18 cellular contexts compared by ENCODE assay signal in the genomic region with DNA sequence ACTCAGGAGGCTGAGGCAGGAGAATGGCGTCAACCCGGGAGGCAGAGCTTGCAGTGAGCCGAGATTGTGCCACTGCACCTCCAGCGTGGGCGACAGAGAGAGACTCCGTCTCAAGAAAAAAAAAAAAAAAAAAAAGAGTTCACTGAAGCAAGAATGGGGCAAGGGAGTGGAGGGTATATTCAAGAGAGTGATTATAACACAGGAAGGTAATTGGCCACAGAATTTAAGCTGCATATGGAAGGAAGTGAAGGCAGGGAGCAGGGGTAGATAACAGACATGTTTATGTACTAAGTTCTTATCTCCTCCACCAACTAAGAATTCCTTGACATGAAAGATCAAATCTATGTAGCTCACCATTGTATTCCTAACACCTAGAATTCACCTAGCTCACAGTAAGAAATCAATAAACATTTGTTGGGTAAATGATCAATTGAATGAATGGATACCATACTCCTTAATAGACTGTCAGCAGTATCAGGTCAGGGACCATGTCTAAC. TPM values are rescaled to one million over a fixed set of nuclear protein-coding genes. Genes with fewer than 3 reads are reported as not detected.
DNase-seq lines count a peak whose midpoint lies in the region; ATAC-seq, FAIRE-seq and TF ChIP-seq lines count a peak whose summit lies in the region.
"Had no signal": no experiment of that assay in that cellular context is flagged by ENCODE, and none has a peak within 500 bp of the region (broad histone marks: within the 10 kb centered on the region; RNA-seq: fewer than 3 reads in every experiment).

No MANE protein-coding gene starts in this region.

- no peak overlapping the region for H3K4me2 ChIP-seq in K562 (ENCODE audit: insufficient read depth, low read length)

- H3K36me3 ChIP-seq in KOPT-K1 (ENCODE audit: insufficient read depth, low read length) (no peaks in the 10 kb centered on the region), K562 (ENCODE audit: control insufficient read depth, insufficient read depth, low read length) (no peaks in the 10 kb centered on the region)
- H3K36me3 ChIP-seq: BE2C, HAP-1 had no signal

- DNase-seq in GDM1 (lab: John Stamatoyannopoulos, UW) (peak; percentile 11), K562 (ENCODE audit: extremely low read depth in 1 of 4, low spot score in 3 of 4) (no peak), hepatic stellate cell (ENCODE audit: low spot score) (no peak), right cardiac atrium (no peak)
- no peak for DNase-seq in activated naive CD4-positive, alpha-beta T cell treated with Interleukin-2 at 50 U/mL for 16 hours
- DNase-seq in activated effector memory CD4-positive, alpha-beta T cell treated with anti-CD3 and anti-CD28 coated beads, Interleukin-2, amount 50 U/mL, for 16 hours, result no peak
- DNase-seq: BE2C; Caco-2; CD8-positive, alpha-beta T cell; DND-41; HFFc6 had no signal

- no peak for ATAC-seq in K562
- ATAC-seq in right cardiac atrium, result no peak
- ATAC-seq: CD8-positive, alpha-beta T cell had no signal

- no peaks in the 10 kb centered on the region for H3K27me3 ChIP-seq in K562 (ENCODE audit: control insufficient read depth in 2 of 2, insufficient read depth in 2 of 2, low read length in 2 of 2)
- no peaks in the 10 kb centered on the region for H3K27me3 ChIP-seq in right cardiac atrium (ENCODE audit: control insufficient read depth, insufficient read depth)
- H3K27me3 ChIP-seq: BE2C had no signal

- CTCF ChIA-PET in K562 (lab: Yijun Ruan, JAX; ENCODE audit: low intra/inter-chr PET ratio), result no interaction called here

- no TSS peak for BruUV-seq in K562 (replicated peaks; lab: Mats Ljungman, UMichigan)

- H3K9me3 ChIP-seq in KOPT-K1 (ENCODE audit: insufficient read depth, low read length, poor library complexity, severe bottlenecking), result no peaks in the 10 kb centered on the region
- H3K9me3 ChIP-seq in K562 (replicated peaks; ENCODE audit: control insufficient read depth, insufficient read depth, low read depth, low read length), result no peaks in the 10 kb centered on the region
- no peaks in the 10 kb centered on the region for H3K9me3 ChIP-seq in right cardiac atrium (ENCODE audit: control insufficient read depth, low read length)
- H3K9me3 ChIP-seq: BE2C, Caco-2, HAP-1 had no signal

- in situ Hi-C loops in K562 (cut with MboI), result loop anchor here (5.0 kb wide), 1 partner anchor 443 kb away; no protein-coding TSS in a partner anchor

- peak overlapping the region; percentile 96 for H3K27ac ChIP-seq in KOPT-K1 (ENCODE audit: low read depth, low read length, poor library complexity, severe bottlenecking)
- no peak overlapping the region for H3K27ac ChIP-seq in K562 (ENCODE audit: extremely low read depth, low read depth, low read length)
- H3K27ac ChIP-seq in right cardiac atrium (ENCODE audit: low read length), result no peak overlapping the region
- H3K27ac ChIP-seq: C4-2B, HL-60 had no signal

- POLR2A ChIA-PET in K562 (lab: Yijun Ruan, JAX), result interaction anchor here (0.5 to 0.6 kb wide), 2 partner anchors 28 to 54 kb away, joined by 3 to 6 read pairs; no protein-coding TSS in a partner anchor

- no peak for TF ChIP-seq RAD21 in K562 (CRISPR knock-in tag; conservative IDR thresholded peaks at IDR 0.05 in 1 of 2, IDR thresholded peaks at IDR 0.05 in 1 of 2)

- 17% methylated on average over 2 of the region's 6 CpGs for WGBS in K562 (ENCODE audit: insufficient coverage, low coverage, missing lambda C conversion rate)
- WGBS in right cardiac atrium, result 90% methylated on average over 6 of the region's 6 CpGs

- no peak overlapping the region for H3K9ac ChIP-seq in K562 (ENCODE audit: insufficient read depth in 1 of 2, low read depth in 2 of 2, low read length in 2 of 2)

- no peak for FAIRE-seq in K562 (lab: Jason Lieb, UNC)
- FAIRE-seq: A204.1, H1 had no signal

- H3K79me2 ChIP-seq in K562 (ENCODE audit: control insufficient read depth, insufficient read depth, low read length), result no peaks in the 10 kb centered on the region

- H4K20me1 ChIP-seq in K562 (replicated peaks; ENCODE audit: control insufficient read depth, insufficient read depth, low read length), result no peaks in the 10 kb centered on the region

- intact Hi-C loops in K562 (cut with micrococcal nuclease), result no loop called here
- intact Hi-C loops in right cardiac atrium (cut with DNase I), result loop anchor here in 3 of 4 donors (10.0 kb wide), 2 partner anchors 171 to 451 kb away; partner anchors contain the start of genes APLF (in 1 of the 3) and FBXO48 (in 1 of the 3)

- H3K9me1 ChIP-seq in K562 (ENCODE audit: control insufficient read depth, insufficient read depth, low read length), result no peaks in the 10 kb centered on the region

- H3K4me1 ChIP-seq in K562 (replicated peaks in 1 of 2; ENCODE audit: control insufficient read depth in 2 of 2, insufficient read depth in 2 of 2, low read length in 2 of 2), result peaks cover 9 to 75% of the 10 kb centered on the region in 2 experiments; a peak in 4 of 5 replicates
- no peaks in the 10 kb centered on the region for H3K4me1 ChIP-seq in right cardiac atrium (ENCODE audit: control insufficient read depth, insufficient read depth, low read length)
- H3K4me1 ChIP-seq: BE2C had no signal

- H3K4me3 ChIP-seq in K562 (no peak overlapping the region), right cardiac atrium (ENCODE audit: low read length) (no peak overlapping the region)
- H3K4me3 ChIP-seq: HAP-1 had no signal

- TF ChIP-seq CTCF in K562 (IDR thresholded peaks at IDR 0.05 in 2 of 3, conservative IDR thresholded peaks at IDR 0.05 in 1 of 3; ENCODE audit: insufficient read depth in 2 of 3, low read depth in 1 of 3, low read length in 3 of 3), result no peak

- no peak for TF ChIP-seq POLR2A in K562 (conservative IDR thresholded peaks at IDR 0.05)

- H2AFZ ChIP-seq in K562 (ENCODE audit: low read depth, low read length), result no peak overlapping the region; the same call in 1 of the 2 replicates

- TF ChIP-seq EP300 in K562 (IDR thresholded peaks at IDR 0.05; ENCODE audit: low read length), result peak; percentile 51

RNA-seq across cellular contexts. Expression of gene GKN2, which starts 37.3 kb away (rescaled TPM):
- not detected in 2 replicates for total RNA-seq in K562 (2011; cell fraction: chromatin; rRNA removed; ENCODE audit: low replicate concordance)
- not detected in 2 replicates for total RNA-seq in K562 (2011; cell fraction: nucleolus; rRNA removed)
- total RNA-seq in K562 (2011; cell fraction: nucleoplasm; rRNA removed), result not detected in 2 replicates
- total RNA-seq in K562 (2014; rRNA removed), result not detected in 2 replicates
- total RNA-seq in K562 (2014; rRNA removed; fragmentation: Illumina TruSeq; extraction: Trizol), result not detected in 2 replicates
- not detected in 2 replicates for total RNA-seq in K562 (2015; rRNA removed; fragmentation: Illumina TruSeq; extraction: Trizol)
- total RNA-seq in K562 (2021), result not detected in 2 replicates
- not detected in 2 replicates for polyA plus RNA-seq in K562 (2011; rRNA removed)
- not detected in 2 replicates for polyA plus RNA-seq in K562 (2011; cell fraction: cytosol; rRNA removed)
- not detected in 2 replicates for polyA plus RNA-seq in K562 (2011; cell fraction: nucleus; rRNA removed)
- not detected in 2 replicates for polyA plus RNA-seq in K562 (2012)
- not detected in 2 replicates for polyA plus RNA-seq in K562 (2014; fragmentation: Illumina TruSeq; extraction: Trizol)
- not detected for polyA plus RNA-seq in K562 (2014; fragmentation: Nextera tagmentation; extraction: Ambion mirVana)
- polyA plus RNA-seq in K562 (2014; rRNA removed), result not detected in 2 replicates
- polyA minus RNA-seq in K562 (2011; rRNA and poly(A)+ RNA removed), result not detected in 2 replicates
- not detected in 2 replicates for polyA minus RNA-seq in K562 (2011; cell fraction: cytosol; rRNA and poly(A)+ RNA removed)
- polyA minus RNA-seq in K562 (2011; cell fraction: nucleus; rRNA and poly(A)+ RNA removed), result not detected in 2 replicates
- total RNA-seq in right cardiac atrium, result not detected
- polyA plus RNA-seq in right cardiac atrium, result not detected
- total RNA-seq: Caco-2; CD8-positive, alpha-beta T cell; H1; HFFc6 had no signal
- polyA plus RNA-seq: AG04450, H1 had no signal

RNA-seq across cellular contexts. Expression of gene BMP10, which starts 44.2 kb away (rescaled TPM):
- 0.86 and 1.8 TPM in 2 replicates for total RNA-seq in K562 (2011; cell fraction: chromatin; rRNA removed; ENCODE audit: low replicate concordance)
- total RNA-seq in K562 (2011; cell fraction: nucleolus; rRNA removed), result 1.1 and 1.3 TPM in 2 replicates
- 1.6 and 2.1 TPM in 2 replicates for total RNA-seq in K562 (2011; cell fraction: nucleoplasm; rRNA removed)
- total RNA-seq in K562 (2014; rRNA removed), result 0.59 and 0.69 TPM in 2 replicates
- total RNA-seq in K562 (2014; rRNA removed; fragmentation: Illumina TruSeq; extraction: Trizol), result 0.73 and 1.3 TPM in 2 replicates
- 0.43 and 0.45 TPM in 2 replicates for total RNA-seq in K562 (2015; rRNA removed; fragmentation: Illumina TruSeq; extraction: Trizol)
- 0.89 and 0.91 TPM in 2 replicates for total RNA-seq in K562 (2021)
- polyA plus RNA-seq in K562 (2011; rRNA removed), result 0.18 and 0.40 TPM in 2 replicates
- 0.16 and 0.21 TPM in 2 replicates for polyA plus RNA-seq in K562 (2011; cell fraction: cytosol; rRNA removed)
- 0.18 and 0.81 TPM in 2 replicates for polyA plus RNA-seq in K562 (2011; cell fraction: nucleus; rRNA removed)
- polyA plus RNA-seq in K562 (2012), result 0.50 and 0.60 TPM in 2 replicates
- polyA plus RNA-seq in K562 (2014; fragmentation: Illumina TruSeq; extraction: Trizol), result 0.73 and 1.2 TPM in 2 replicates
- polyA plus RNA-seq in K562 (2014; fragmentation: Nextera tagmentation; extraction: Ambion mirVana), result under 1 TPM; 0.11 to 0.29 TPM
- polyA plus RNA-seq in K562 (2014; rRNA removed), result 0.15 and 1.1 TPM in 2 replicates
- 0.27 and 1.6 TPM in 2 replicates for polyA minus RNA-seq in K562 (2011; rRNA and poly(A)+ RNA removed)
- 1.5 TPM in 1 of 2 replicates, not detected in the other for polyA minus RNA-seq in K562 (2011; cell fraction: cytosol; rRNA and poly(A)+ RNA removed)
- polyA minus RNA-seq in K562 (2011; cell fraction: nucleus; rRNA and poly(A)+ RNA removed), result 0.22 and 1.3 TPM in 2 replicates
- 1,000 to 10,000 TPM; 1,953 to 6,380 (median 2,692) TPM for total RNA-seq in right cardiac atrium
- polyA plus RNA-seq in right cardiac atrium, result 153 TPM
- total RNA-seq: Caco-2; CD8-positive, alpha-beta T cell; H1; HFFc6 had no signal
- polyA plus RNA-seq: AG04450, H1 had no signal

RNA-seq across cellular contexts. Expression of gene GKN1, which starts 59.0 kb away (rescaled TPM):
- total RNA-seq in K562 (2011; cell fraction: chromatin; rRNA removed; ENCODE audit: low replicate concordance), result not detected in 2 replicates
- not detected in 2 replicates for total RNA-seq in K562 (2011; cell fraction: nucleolus; rRNA removed)
- total RNA-seq in K562 (2011; cell fraction: nucleoplasm; rRNA removed), result not detected in 2 replicates
- total RNA-seq in K562 (2014; rRNA removed) (not detected in 2 replicates), K562 (2014; rRNA removed; fragmentation: Illumina TruSeq; extraction: Trizol) (not detected in 2 replicates), K562 (2015; rRNA removed; fragmentation: Illumina TruSeq; extraction: Trizol) (not detected in 2 replicates), K562 (2021) (not detected in 2 replicates), right cardiac atrium (not detected)
- polyA plus RNA-seq in K562 (2011; rRNA removed) (not detected in 2 replicates), K562 (2014; fragmentation: Illumina TruSeq; extraction: Trizol) (not detected in 2 replicates), K562 (2014; fragmentation: Nextera tagmentation; extraction: Ambion mirVana) (not detected), K562 (2014; rRNA removed) (not detected in 2 replicates), right cardiac atrium (not detected)
- polyA plus RNA-seq in K562 (2011; cell fraction: cytosol; rRNA removed), result not detected in 2 replicates
- polyA plus RNA-seq in K562 (2011; cell fraction: nucleus; rRNA removed), result not detected in 2 replicates
- polyA plus RNA-seq in K562 (2012), result not detected in 2 replicates
- not detected in 2 replicates for polyA minus RNA-seq in K562 (2011; rRNA and poly(A)+ RNA removed)
- polyA minus RNA-seq in K562 (2011; cell fraction: cytosol; rRNA and poly(A)+ RNA removed), result not detected in 2 replicates
- polyA minus RNA-seq in K562 (2011; cell fraction: nucleus; rRNA and poly(A)+ RNA removed), result not detected in 2 replicates
- total RNA-seq: Caco-2; CD8-positive, alpha-beta T cell; H1; HFFc6 had no signal
- polyA plus RNA-seq: AG04450, H1 had no signal

Comparison
In these comparisons a context has a peak if more than half of its experiments do, and no peak if none do; other contexts are left out.
1. RNA of gene BMP10, which starts 44.2 kb away (total RNA-seq): 1,953 to 6,380 TPM in right cardiac atrium; 0.43 to 2.1 TPM in K562; every median in the first group is over 100 times any median in the second.